ENCODE assay signal across 10 cellular contexts in the genomic region with DNA sequence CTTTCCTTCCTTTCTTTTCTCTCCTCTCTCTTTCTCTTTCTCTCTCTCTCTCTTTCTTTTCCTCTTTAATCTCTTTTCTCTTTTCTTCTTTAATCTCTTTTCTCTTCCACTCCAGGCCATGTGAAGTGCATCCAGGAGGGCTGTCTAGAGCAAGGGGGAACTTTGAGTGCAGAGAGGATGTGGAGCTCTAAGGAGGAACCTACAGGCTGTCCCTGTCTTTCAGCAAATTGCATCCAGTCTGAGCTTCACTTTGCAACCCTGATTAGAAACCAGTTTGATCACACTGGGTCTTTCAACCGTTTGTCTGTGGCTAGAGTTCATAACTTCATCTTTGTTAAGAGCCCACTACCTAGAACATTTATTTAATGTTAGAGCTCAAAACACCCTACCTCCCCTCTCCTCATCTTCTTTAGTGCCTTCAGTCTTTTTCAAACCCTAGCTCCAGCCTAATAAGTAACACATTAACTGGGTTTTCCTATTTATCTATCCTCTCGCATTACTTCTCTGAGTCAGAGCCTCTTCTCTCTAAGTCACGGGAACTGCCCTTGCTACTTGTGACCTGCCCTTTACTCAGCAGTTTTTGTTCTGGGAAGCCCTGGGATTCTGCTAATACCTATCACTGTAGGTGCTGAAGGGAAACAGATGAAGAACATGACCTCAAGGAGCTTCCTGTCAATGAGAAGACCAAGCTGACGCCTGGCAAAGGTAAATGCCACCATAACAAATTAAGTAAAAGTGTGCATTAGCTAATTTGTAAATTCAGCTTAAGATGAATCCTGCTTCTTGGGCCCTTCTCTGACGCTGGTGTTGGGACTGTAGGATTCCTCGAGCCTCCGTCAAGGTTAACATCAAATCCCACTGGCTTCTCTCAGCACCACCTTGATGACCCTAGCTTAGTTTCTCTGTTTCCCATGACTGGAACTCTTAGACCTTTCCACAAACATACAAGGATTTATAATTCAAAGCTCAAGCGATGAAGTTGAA. TPM values are rescaled to one million over a fixed set of nuclear protein-coding genes. Genes with fewer than 3 reads are reported as not detected.
DNase-seq lines count a peak whose midpoint lies in the region; FAIRE-seq and TF ChIP-seq lines count a peak whose summit lies in the region.
"Had no signal": no experiment of that assay in that cellular context is flagged by ENCODE, and none has a peak within 500 bp of the region (broad histone marks: within the 10 kb centered on the region; RNA-seq: fewer than 3 reads in every experiment).

A gene with protein sequence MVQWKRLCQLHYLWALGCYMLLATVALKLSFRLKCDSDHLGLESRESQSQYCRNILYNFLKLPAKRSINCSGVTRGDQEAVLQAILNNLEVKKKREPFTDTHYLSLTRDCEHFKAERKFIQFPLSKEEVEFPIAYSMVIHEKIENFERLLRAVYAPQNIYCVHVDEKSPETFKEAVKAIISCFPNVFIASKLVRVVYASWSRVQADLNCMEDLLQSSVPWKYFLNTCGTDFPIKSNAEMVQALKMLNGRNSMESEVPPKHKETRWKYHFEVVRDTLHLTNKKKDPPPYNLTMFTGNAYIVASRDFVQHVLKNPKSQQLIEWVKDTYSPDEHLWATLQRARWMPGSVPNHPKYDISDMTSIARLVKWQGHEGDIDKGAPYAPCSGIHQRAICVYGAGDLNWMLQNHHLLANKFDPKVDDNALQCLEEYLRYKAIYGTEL (plus strand): TSS at position 507 of the 984 bp plus-strand sequence. CDS start 6,456 bp downstream, outside the sequence.

- H3K9me3 ChIP-seq in small intestine (ENCODE audit: control insufficient read depth, low read depth) = no peaks in the 10 kb centered on the region

- 36 to 62% (median 43%) methylated on average over 8 of the region's 8 CpGs for WGBS in small intestine, 3 donors

- H3K4me1 Mint-ChIP-seq in activated CD4-positive, alpha-beta memory T cell treated with anti-CD3 and anti-CD28 coated beads for 36 hours (ENCODE audit: low read depth) = peaks cover 2% of the 10 kb centered on the region

- no peaks in the 10 kb centered on the region for H3K9me3 Mint-ChIP-seq in activated CD4-positive, alpha-beta memory T cell treated with anti-CD3 and anti-CD28 coated beads for 36 hours

- DNase-seq in H54 (ENCODE audit: insufficient read length, low spot score) (peak; percentile 20), SKM-1 (lab: John Stamatoyannopoulos, UW; ENCODE audit: unreplicated experiment) (peak; percentile 54), fibroblast of villous mesenchyme (ENCODE audit: low read depth) (peak; percentile 41), small intestine (peak; percentile 96), NCI-H187 (lab: John Stamatoyannopoulos, UW) (no peak)
- no peak for DNase-seq in activated CD4-positive, alpha-beta memory T cell treated with anti-CD3 and anti-CD28 coated beads for 36 hours
- no peak for DNase-seq in activated CD4-positive, alpha-beta T cell treated with anti-CD3 and anti-CD28 coated beads, Interleukin-2, amount 50 U/mL, for 48 hours
- DNase-seq in stimulated activated naive CD4-positive, alpha-beta T cell (lab: John Stamatoyannopoulos, UW) = no peak
- DNase-seq: dermis blood vessel endothelial cell; NK-92 treated with Interleukin-12 subunit alpha and Interleukin-12 subunit beta, amount 100 ng/mL, for 24 hours had no signal

- no peaks in the 10 kb centered on the region for H3K27me3 ChIP-seq in small intestine (ENCODE audit: control insufficient read depth in 2 of 2, insufficient read depth in 2 of 2, low read length in 2 of 2)

- TF ChIP-seq CTCF in fibroblast of villous mesenchyme (IDR thresholded peaks at IDR 0.05; ENCODE audit: insufficient read depth, low read depth, low read length) = no peak

- H3K36me3 ChIP-seq in small intestine (ENCODE audit: control insufficient read depth in 2 of 2, insufficient read depth in 2 of 2, low read length in 2 of 2) = peaks cover 0 to 2% of the 10 kb centered on the region in 2 donors

- H3K4me1 ChIP-seq in small intestine (ENCODE audit: control insufficient read depth in 2 of 2, insufficient read depth in 1 of 2, low read depth in 1 of 2, low read length in 1 of 2) = no peaks in the 10 kb centered on the region

- POLR2A ChIA-PET in activated CD4-positive, alpha-beta memory T cell treated with anti-CD3 and anti-CD28 coated beads for 36 hours (lab: Charles Lee) = interaction anchor here (0.8 kb wide), 1 partner anchor 20 kb away, joined by 3 read pairs; no protein-coding TSS in a partner anchor

- no peaks in the 10 kb centered on the region for H3K36me3 Mint-ChIP-seq in activated CD4-positive, alpha-beta memory T cell treated with anti-CD3 and anti-CD28 coated beads for 36 hours

- H3K4me3 Mint-ChIP-seq in activated CD4-positive, alpha-beta memory T cell treated with anti-CD3 and anti-CD28 coated beads for 36 hours = no peak within 1 kb of the TSS

- FAIRE-seq in H54 (lab: Jason Lieb, UNC) (no peak), small intestine (lab: Jason Lieb, UNC) (no peak)

- H3K4me3 ChIP-seq in fibroblast of villous mesenchyme (ENCODE audit: low read depth, low read length) (no peak within 1 kb of the TSS), small intestine (ENCODE audit: low read depth in 1 of 2, low read length in 2 of 2) (peak within 1 kb of the TSS in 1 of 2 donors; percentile 70)

- intact Hi-C loops in activated CD4-positive, alpha-beta memory T cell treated with anti-CD3 and anti-CD28 coated beads for 36 hours (cut with micrococcal nuclease) = no loop called here

- H3K27me3 Mint-ChIP-seq in activated CD4-positive, alpha-beta memory T cell treated with anti-CD3 and anti-CD28 coated beads for 36 hours = peaks cover 20% of the 10 kb centered on the region

- peak within 1 kb of the TSS; percentile 67 to 87 for H3K27ac ChIP-seq in small intestine (ENCODE audit: low read depth in 1 of 2, low read length in 1 of 2)

- TF ChIP-seq POLR2A in H54 (IDR thresholded peaks at IDR 0.05; ENCODE audit: low read depth, low read length) = no peak

- no peak within 1 kb of the TSS for H3K27ac Mint-ChIP-seq in activated CD4-positive, alpha-beta memory T cell treated with anti-CD3 and anti-CD28 coated beads for 36 hours

- CTCF ChIA-PET in activated CD4-positive, alpha-beta memory T cell treated with anti-CD3 and anti-CD28 coated beads for 36 hours (lab: Charles Lee) = interaction anchor here (0.8 to 1.3 kb wide), 3 partner anchors 26 to 79 kb away, joined by 4 to 5 read pairs (median 5); no protein-coding TSS in a partner anchor

RNA-seq across cellular contexts. Expression of the gene that starts here (rescaled TPM):
- under 0.01 TPM in 2 replicates for total RNA-seq in fibroblast of villous mesenchyme
- 10 to 100 TPM; 21.7 to 83.9 (median 42.4) TPM for polyA plus RNA-seq in small intestine
- not detected for total RNA-seq in activated CD4-positive, alpha-beta memory T cell treated with anti-CD3 and anti-CD28 coated beads for 36 hours

Comparison
In these comparisons a context has a peak if more than half of its experiments do, and no peak if none do; other contexts are left out.
1. Peak in DNase-seq in fibroblast of villous mesenchyme; RNA of the gene not detected or under 1 TPM.
2. DNase-seq: peak in H54 (single experiment), SKM-1 (single experiment) and small intestine (single experiment); none in activated CD4-positive, alpha-beta memory T cell treated with anti-CD3 and anti-CD28 coated beads for 36 hours (single experiment), activated CD4-positive, alpha-beta T cell treated with anti-CD3 and anti-CD28 coated beads, Interleukin-2, amount 50 U/mL, for 48 hours (0 of 2), NCI-H187 (0 of 2) and stimulated activated naive CD4-positive, alpha-beta T cell (0 of 6).